In the genomic region with DNA sequence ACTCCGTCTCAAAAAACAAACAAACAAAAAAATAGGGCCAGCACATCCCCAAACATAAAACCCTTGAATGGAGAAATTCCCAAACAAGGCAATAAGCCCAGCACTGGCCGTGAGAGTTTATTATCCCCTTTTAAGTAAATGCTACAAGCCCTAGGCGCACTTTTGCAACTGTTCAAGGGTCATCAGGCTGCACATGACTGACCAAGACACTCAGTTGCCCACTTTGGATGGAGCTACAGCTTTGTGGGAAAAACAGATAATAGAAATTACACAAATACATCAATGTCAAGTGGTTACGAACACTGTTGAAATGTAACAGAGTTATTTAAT, we compare ENCODE assay signal across 2 cellular contexts.
TF ChIP-seq lines count a peak whose summit lies in the region.

No MANE protein-coding gene starts in this region.

TF ChIP-seq in SK-N-SH, 30 proteins besides CTCF, POLR2A, EP300 and RAD21 (continued from another document):
- TF ChIP-seq, protein P1, sequence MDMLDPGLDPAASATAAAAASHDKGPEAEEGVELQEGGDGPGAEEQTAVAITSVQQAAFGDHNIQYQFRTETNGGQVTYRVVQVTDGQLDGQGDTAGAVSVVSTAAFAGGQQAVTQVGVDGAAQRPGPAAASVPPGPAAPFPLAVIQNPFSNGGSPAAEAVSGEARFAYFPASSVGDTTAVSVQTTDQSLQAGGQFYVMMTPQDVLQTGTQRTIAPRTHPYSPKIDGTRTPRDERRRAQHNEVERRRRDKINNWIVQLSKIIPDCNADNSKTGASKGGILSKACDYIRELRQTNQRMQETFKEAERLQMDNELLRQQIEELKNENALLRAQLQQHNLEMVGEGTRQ (IDR thresholded peaks at IDR 0.05; ENCODE audit: borderline replicate concordance, low read depth, low read length) = no peak
- TF ChIP-seq POLR2AphosphoS5 (IDR thresholded peaks at IDR 0.05; ENCODE audit: low read depth, low read length) (no peak), RCOR1 (IDR thresholded peaks at IDR 0.05; ENCODE audit: low read length) (no peak), NRF1 (IDR thresholded peaks at IDR 0.05; ENCODE audit: low read depth, low read length) (no peak), GATA2 (CRISPR knock-in tag; IDR thresholded peaks at IDR 0.05) (no peak), RFX5 (IDR thresholded peaks at IDR 0.05; ENCODE audit: low read length) (no peak), SIN3A (IDR thresholded peaks at IDR 0.05; ENCODE audit: borderline replicate concordance, low read depth, low read length) (no peak)
- TF ChIP-seq, protein P2, sequence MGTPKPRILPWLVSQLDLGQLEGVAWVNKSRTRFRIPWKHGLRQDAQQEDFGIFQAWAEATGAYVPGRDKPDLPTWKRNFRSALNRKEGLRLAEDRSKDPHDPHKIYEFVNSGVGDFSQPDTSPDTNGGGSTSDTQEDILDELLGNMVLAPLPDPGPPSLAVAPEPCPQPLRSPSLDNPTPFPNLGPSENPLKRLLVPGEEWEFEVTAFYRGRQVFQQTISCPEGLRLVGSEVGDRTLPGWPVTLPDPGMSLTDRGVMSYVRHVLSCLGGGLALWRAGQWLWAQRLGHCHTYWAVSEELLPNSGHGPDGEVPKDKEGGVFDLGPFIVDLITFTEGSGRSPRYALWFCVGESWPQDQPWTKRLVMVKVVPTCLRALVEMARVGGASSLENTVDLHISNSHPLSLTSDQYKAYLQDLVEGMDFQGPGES (IDR thresholded peaks at IDR 0.05; ENCODE audit: low read depth, low read length) = no peak

TF ChIP-seq in SK-N-SH treated with all-trans-retinoic acid at 6 μM for 48 hours, 23 proteins besides CTCF, POLR2A, EP300 and RAD21 (continued from another document):
- TF ChIP-seq, protein P3, sequence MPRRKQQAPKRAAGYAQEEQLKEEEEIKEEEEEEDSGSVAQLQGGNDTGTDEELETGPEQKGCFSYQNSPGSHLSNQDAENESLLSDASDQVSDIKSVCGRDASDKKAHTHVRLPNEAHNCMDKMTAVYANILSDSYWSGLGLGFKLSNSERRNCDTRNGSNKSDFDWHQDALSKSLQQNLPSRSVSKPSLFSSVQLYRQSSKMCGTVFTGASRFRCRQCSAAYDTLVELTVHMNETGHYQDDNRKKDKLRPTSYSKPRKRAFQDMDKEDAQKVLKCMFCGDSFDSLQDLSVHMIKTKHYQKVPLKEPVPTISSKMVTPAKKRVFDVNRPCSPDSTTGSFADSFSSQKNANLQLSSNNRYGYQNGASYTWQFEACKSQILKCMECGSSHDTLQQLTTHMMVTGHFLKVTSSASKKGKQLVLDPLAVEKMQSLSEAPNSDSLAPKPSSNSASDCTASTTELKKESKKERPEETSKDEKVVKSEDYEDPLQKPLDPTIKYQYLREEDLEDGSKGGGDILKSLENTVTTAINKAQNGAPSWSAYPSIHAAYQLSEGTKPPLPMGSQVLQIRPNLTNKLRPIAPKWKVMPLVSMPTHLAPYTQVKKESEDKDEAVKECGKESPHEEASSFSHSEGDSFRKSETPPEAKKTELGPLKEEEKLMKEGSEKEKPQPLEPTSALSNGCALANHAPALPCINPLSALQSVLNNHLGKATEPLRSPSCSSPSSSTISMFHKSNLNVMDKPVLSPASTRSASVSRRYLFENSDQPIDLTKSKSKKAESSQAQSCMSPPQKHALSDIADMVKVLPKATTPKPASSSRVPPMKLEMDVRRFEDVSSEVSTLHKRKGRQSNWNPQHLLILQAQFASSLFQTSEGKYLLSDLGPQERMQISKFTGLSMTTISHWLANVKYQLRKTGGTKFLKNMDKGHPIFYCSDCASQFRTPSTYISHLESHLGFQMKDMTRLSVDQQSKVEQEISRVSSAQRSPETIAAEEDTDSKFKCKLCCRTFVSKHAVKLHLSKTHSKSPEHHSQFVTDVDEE (CRISPR knock-in tag; IDR thresholded peaks at IDR 0.05) = no peak
- TF ChIP-seq ARNTL (CRISPR knock-in tag; IDR thresholded peaks at IDR 0.05; ENCODE audit: borderline replicate concordance, low read depth) (no peak), TCF4 (CRISPR knock-in tag; IDR thresholded peaks at IDR 0.05; ENCODE audit: borderline replicate concordance) (no peak), ZFP30 (CRISPR knock-in tag; IDR thresholded peaks at IDR 0.05) (no peak), ZNF565 (CRISPR knock-in tag; conservative IDR thresholded peaks at IDR 0.05; ENCODE audit: low read depth) (no peak), RARB (CRISPR knock-in tag; IDR thresholded peaks at IDR 0.05) (no peak)
- TF ChIP-seq, protein P4, sequence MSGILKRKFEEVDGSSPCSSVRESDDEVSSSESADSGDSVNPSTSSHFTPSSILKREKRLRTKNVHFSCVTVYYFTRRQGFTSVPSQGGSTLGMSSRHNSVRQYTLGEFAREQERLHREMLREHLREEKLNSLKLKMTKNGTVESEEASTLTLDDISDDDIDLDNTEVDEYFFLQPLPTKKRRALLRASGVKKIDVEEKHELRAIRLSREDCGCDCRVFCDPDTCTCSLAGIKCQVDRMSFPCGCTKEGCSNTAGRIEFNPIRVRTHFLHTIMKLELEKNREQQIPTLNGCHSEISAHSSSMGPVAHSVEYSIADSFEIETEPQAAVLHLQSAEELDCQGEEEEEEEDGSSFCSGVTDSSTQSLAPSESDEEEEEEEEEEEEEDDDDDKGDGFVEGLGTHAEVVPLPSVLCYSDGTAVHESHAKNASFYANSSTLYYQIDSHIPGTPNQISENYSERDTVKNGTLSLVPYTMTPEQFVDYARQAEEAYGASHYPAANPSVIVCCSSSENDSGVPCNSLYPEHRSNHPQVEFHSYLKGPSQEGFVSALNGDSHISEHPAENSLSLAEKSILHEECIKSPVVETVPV (CRISPR knock-in tag; IDR thresholded peaks at IDR 0.05) = no peak
